In the genomic region with DNA sequence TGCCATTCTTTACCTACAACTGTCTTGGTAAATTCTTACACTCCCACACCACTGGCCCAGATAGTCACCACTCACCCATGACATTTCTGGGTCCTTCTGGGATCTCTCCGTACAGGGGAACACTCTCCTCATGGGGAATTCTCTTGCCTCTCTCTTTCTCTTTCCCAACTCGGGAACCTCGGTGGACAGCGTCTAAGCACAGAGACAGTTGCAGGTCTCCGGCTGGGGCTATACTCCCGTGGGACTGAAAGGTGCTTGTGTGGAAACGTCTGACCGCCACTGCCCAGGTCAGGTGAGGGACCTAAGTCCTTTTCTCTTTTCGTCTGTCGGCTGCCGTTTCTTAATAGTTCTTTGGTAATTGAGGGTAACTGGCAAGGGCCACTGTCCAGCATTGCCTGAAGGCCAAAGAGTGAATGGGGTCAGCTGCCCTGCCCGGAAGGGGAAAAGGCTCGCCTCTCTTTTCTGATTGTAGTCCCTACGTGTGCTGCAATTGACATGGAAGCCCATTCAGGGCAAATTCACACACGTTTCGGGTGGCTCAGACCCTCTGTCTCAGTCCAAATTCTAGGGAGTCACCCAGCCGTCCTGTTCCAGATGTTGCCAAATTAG, we compare ENCODE assay signal across 23 cellular contexts. TPM values are rescaled to one million over a fixed set of nuclear protein-coding genes. Genes with fewer than 3 reads are reported as not detected.
DNase-seq lines count a peak whose midpoint lies in the region; ATAC-seq and TF ChIP-seq lines count a peak whose summit lies in the region.
"Had no signal": no experiment of that assay in that cellular context is flagged by ENCODE, and none has a peak within 500 bp of the region (broad histone marks: within the 10 kb centered on the region; RNA-seq: fewer than 3 reads in every experiment).

No MANE protein-coding gene starts in this region.

- H3K79me2 ChIP-seq in ACC112 (ENCODE audit: control insufficient read depth, insufficient read depth, low read length, unreplicated experiment) (no peaks in the 10 kb centered on the region), GM23338 (replicated peaks; ENCODE audit: insufficient read depth) (no peaks in the 10 kb centered on the region)

- no peaks in the 10 kb centered on the region for H3K9me2 ChIP-seq in GM23338 (ENCODE audit: insufficient read depth)

- H3K9ac ChIP-seq in neuronal stem cell (ENCODE audit: low read depth, low read length, poor library complexity): no peak overlapping the region
- H3K9ac ChIP-seq: BLaER1 treated with 17β-estradiol and CSF1 and Interleukin-3, amounts not matched to agents 10 nM and 100 nM; KMS-11 had no signal

- no peak overlapping the region for H3K4ac ChIP-seq in neuronal stem cell (ENCODE audit: low read length)

- no peak overlapping the region for H2AK5ac ChIP-seq in neuronal stem cell (ENCODE audit: low read depth, low read length)

- no peaks in the 10 kb centered on the region for H3K36me3 Mint-ChIP-seq in GM23338 (ENCODE audit: low read depth)
- H3K36me3 Mint-ChIP-seq: CD4-positive, alpha-beta memory T cell had no signal

- H3K9me3 Mint-ChIP-seq in GM23338: peaks cover 2% of the 10 kb centered on the region; the same call in 1 of the 3 replicates

- WGBS in neuronal stem cell (ENCODE audit: extremely low coverage in 2 of 2, insufficient read length in 2 of 2, insufficient replicate concordance in 1 of 2), 2 donors: no CpG with 5 or more reads among the region's 17 CpGs

- no peak overlapping the region for H4K8ac ChIP-seq in neuronal stem cell (ENCODE audit: low read depth, low read length)

- H2BK5ac ChIP-seq in neuronal stem cell (ENCODE audit: low read length): no peak overlapping the region

- H2BK12ac ChIP-seq in neuronal stem cell (ENCODE audit: low read length): no peak overlapping the region

- no peaks in the 10 kb centered on the region for H4K20me1 ChIP-seq in GM23338 (replicated peaks; ENCODE audit: insufficient read depth)
- H4K20me1 ChIP-seq: BLaER1 treated with 17β-estradiol and CSF1 and Interleukin-3, amounts not matched to agents 10 nM and 100 nM had no signal

- no peak overlapping the region for H2BK15ac ChIP-seq in neuronal stem cell (ENCODE audit: low read length)

- H4K91ac ChIP-seq in neuronal stem cell (ENCODE audit: low read depth, low read length, poor library complexity): no peak overlapping the region

- H3K27me3 ChIP-seq in ACC112 (ENCODE audit: insufficient read depth, low read length) (no peaks in the 10 kb centered on the region), GM23338 (ENCODE audit: insufficient read depth) (no peaks in the 10 kb centered on the region), neuronal stem cell (ENCODE audit: control insufficient read depth in 3 of 3, insufficient read depth in 3 of 3, low read depth in 1 of 3, low read length in 3 of 3) (peaks cover 0 to 3% (median 0%) of the 10 kb centered on the region in 3 experiments)
- H3K27me3 ChIP-seq: BLaER1 treated with 17β-estradiol and CSF1 and Interleukin-3, amounts not matched to agents 10 nM and 100 nM had no signal

- H3K79me1 ChIP-seq in neuronal stem cell (ENCODE audit: low read depth, low read length): no peaks in the 10 kb centered on the region

- H3K23ac ChIP-seq in neuronal stem cell (ENCODE audit: low read depth, low read length, poor library complexity): no peak overlapping the region

- H3K27ac Mint-ChIP-seq in GM23338: no peak overlapping the region
- H3K27ac Mint-ChIP-seq: CD4-positive, alpha-beta memory T cell; H9 had no signal

- H3K14ac ChIP-seq in neuronal stem cell (ENCODE audit: low read length): no peak overlapping the region

- H3K18ac ChIP-seq in neuronal stem cell (ENCODE audit: low read length): peak overlapping the region; percentile 17

- no peak overlapping the region for H2BK120ac ChIP-seq in neuronal stem cell (ENCODE audit: low read depth, low read length)

- ATAC-seq in GM23338 (no peak), HG03039 (IDR thresholded peaks at IDR 0.05; ENCODE audit: unreplicated experiment) (no peak)
- ATAC-seq: Panc1 had no signal

- H3K9me3 ChIP-seq in neuronal stem cell (replicated peaks in 1 of 2; ENCODE audit: control insufficient read depth in 2 of 2, insufficient read depth in 1 of 2, low read depth in 1 of 2, low read length in 2 of 2): peaks cover 2 to 4% of the 10 kb centered on the region in 2 donors

- H3K4me1 ChIP-seq in ACC112 (ENCODE audit: control insufficient read depth, insufficient read depth, low read length, unreplicated experiment) (no peaks in the 10 kb centered on the region), GM23338 (ENCODE audit: insufficient read depth) (peaks cover 23% of the 10 kb centered on the region), neuronal stem cell (ENCODE audit: control insufficient read depth in 2 of 2, insufficient read depth in 1 of 2, low read depth in 1 of 2, low read length in 2 of 2) (peaks cover 0 to 10% of the 10 kb centered on the region in 2 donors)

- H3K4me3 ChIP-seq in ACC112 (ENCODE audit: low read depth, low read length) (no peak overlapping the region), GM23338 (no peak overlapping the region), neuronal stem cell (ENCODE audit: low read length in 2 of 2) (no peak overlapping the region)
- H3K4me3 ChIP-seq: BLaER1 treated with 17β-estradiol and CSF1 and Interleukin-3, amounts not matched to agents 10 nM and 100 nM had no signal

- TF ChIP-seq CTCF in GM23338 (conservative IDR thresholded peaks at IDR 0.05; ENCODE audit: low read depth in 2 of 2) (no peak), GM20000 (IDR thresholded peaks at IDR 0.05; ENCODE audit: extremely low read depth, missing control alignments) (no peak)

- peaks cover 3% of the 10 kb centered on the region for H3K27me3 Mint-ChIP-seq in GM23338 (ENCODE audit: insufficient read depth, low read depth, poor library complexity)
- H3K27me3 Mint-ChIP-seq: CD4-positive, alpha-beta memory T cell had no signal

- H3K36me3 ChIP-seq in ACC112 (ENCODE audit: insufficient read depth, low read length): no peaks in the 10 kb centered on the region
- no peaks in the 10 kb centered on the region for H3K36me3 ChIP-seq in GM23338 (ENCODE audit: insufficient read depth)
- no peaks in the 10 kb centered on the region for H3K36me3 ChIP-seq in neuronal stem cell (replicated peaks in 1 of 2; ENCODE audit: control insufficient read depth in 2 of 2, insufficient read depth in 2 of 2, low read length in 2 of 2)
- H3K36me3 ChIP-seq: BLaER1 treated with 17β-estradiol and CSF1 and Interleukin-3, amounts not matched to agents 10 nM and 100 nM had no signal

- H2AFZ ChIP-seq in ACC112 (ENCODE audit: low read length, unreplicated experiment) (peak overlapping the region; percentile 19), GM23338 (0 out of 2 replicates have a peak overlapping the region, but pooled peaks have one; percentile 6), neuronal stem cell (ENCODE audit: low read length) (no peak overlapping the region)

- no peak for DNase-seq in GM23338 (ENCODE audit: low spot score)
- DNase-seq in iPS-NIHi7 (ENCODE audit: extremely low spot score): peak; percentile 4
- DNase-seq in neuronal stem cell (ENCODE audit: low spot score): no peak
- DNase-seq in NCI-H446 (lab: John Stamatoyannopoulos, UW): no peak
- DNase-seq in GM20000 (ENCODE audit: low spot score): no peak
- DNase-seq: 8988T; CD4-positive, alpha-beta memory T cell; COR-L47; DMS79 treated with DMSO at 0.1 percent for 48 hours; H9; IMR-90; NCI-H1048; NCI-H1417; NCI-H1694; NCI-H2029 treated with DMSO at 0.1 percent for 48 hours; NCI-H69; SHP77 had no signal

- no peak overlapping the region for H3K4me3 Mint-ChIP-seq in GM23338
- H3K4me3 Mint-ChIP-seq: CD4-positive, alpha-beta memory T cell; H9 had no signal

- 0 out of 2 replicates have a peak, but pooled peaks cover 2% of the 10 kb centered on the region for H3F3A ChIP-seq in GM23338 (replicated peaks; ENCODE audit: low read depth)

- no peak overlapping the region for H3K27ac ChIP-seq in ACC112 (ENCODE audit: low read depth, low read length)
- H3K27ac ChIP-seq in GM23338 (ENCODE audit: low read depth): no peak overlapping the region
- H3K27ac ChIP-seq in neuronal stem cell (replicated peaks; ENCODE audit: low read length): no peak overlapping the region
- H3K27ac ChIP-seq: BLaER1 treated with 17β-estradiol and CSF1 and Interleukin-3, amounts not matched to agents 10 nM and 100 nM; KMS-11; RWPE1 had no signal

- peaks cover 11% of the 10 kb centered on the region for H3K4me1 Mint-ChIP-seq in GM23338
- H3K4me1 Mint-ChIP-seq: CD4-positive, alpha-beta memory T cell had no signal

- H3K4me2 ChIP-seq in GM23338 (no peak overlapping the region), neuronal stem cell (ENCODE audit: insufficient read depth, low read length, poor library complexity, severe bottlenecking) (no peak overlapping the region)
- H3K4me2 ChIP-seq: KMS-11 had no signal

TF ChIP-seq in GM23338, 12 proteins besides CTCF, POLR2A, EP300 and RAD21 (continues in another document):
- TF ChIP-seq JUNB (IDR thresholded peaks at IDR 0.05; ENCODE audit: unreplicated experiment): no peak
- no peak for TF ChIP-seq ZNF114 (CRISPR knock-in tag; IDR thresholded peaks at IDR 0.05)

RNA-seq across cellular contexts. Expression of gene RIPK1, which starts 31.3 kb away (rescaled TPM):
- total RNA-seq in GM23338 (2014; rRNA removed; shearing (Covaris generic)): 16.7 and 19.4 TPM in 2 replicates
- 4.9 and 5.7 TPM in 2 replicates for polyA plus RNA-seq in GM23338 (2016; fragmentation: Nextera tagmentation; extraction: Ambion mirVana)
- 4.6 TPM for polyA plus RNA-seq in neuronal stem cell (2013, experiment 1 of 2)
- 4.5 TPM for polyA plus RNA-seq in neuronal stem cell (2013, experiment 2 of 2)

RNA-seq across cellular contexts. Expression of gene NQO2, which starts 37.3 kb away (rescaled TPM):
- total RNA-seq in GM23338 (2014; rRNA removed; shearing (Covaris generic)): 117 and 125 TPM in 2 replicates
- 159 and 173 TPM in 2 replicates for polyA plus RNA-seq in GM23338 (2016; fragmentation: Nextera tagmentation; extraction: Ambion mirVana)
- 28.9 TPM for polyA plus RNA-seq in neuronal stem cell (2013, experiment 1 of 2)
- 28.0 TPM for polyA plus RNA-seq in neuronal stem cell (2013, experiment 2 of 2)
